Comparison of ENCODE assay signal across 8 cellular contexts in the genomic region with DNA sequence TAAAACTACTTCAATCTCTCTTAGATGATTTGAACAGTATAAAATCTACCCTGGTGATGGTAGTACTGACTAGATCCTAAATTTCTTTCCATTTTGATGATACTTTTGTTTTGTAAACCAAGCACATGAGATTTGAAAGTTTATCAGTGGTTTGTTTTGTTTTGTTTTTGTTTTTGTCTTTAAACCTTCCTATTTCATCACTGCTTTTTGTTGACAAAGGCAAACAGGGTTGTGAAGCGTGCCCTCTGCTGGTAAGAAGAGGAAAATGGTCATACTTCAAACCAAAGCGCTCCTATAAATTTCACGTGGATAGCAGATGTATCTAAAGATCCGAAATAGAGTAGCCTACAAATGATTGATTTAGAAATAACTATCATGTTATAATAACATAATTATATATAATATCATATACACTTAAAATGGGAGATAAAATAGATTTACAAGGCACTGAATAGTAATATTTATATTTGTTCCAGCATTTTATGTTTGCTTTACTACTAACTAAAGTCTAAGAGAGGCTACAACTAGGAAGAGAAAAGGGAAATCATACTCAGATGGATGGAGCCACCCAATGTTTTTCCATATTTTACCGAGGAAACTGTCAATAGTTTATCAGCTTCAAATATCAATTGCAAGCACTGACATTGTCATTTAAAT.
DNase-seq lines count a peak whose midpoint lies in the region; ATAC-seq, FAIRE-seq and TF ChIP-seq lines count a peak whose summit lies in the region.

No MANE protein-coding gene starts in this region.

- H3K4me3 ChIP-seq in heart right ventricle (no peak overlapping the region), NB4 (ENCODE audit: low read depth, low read length) (no peak overlapping the region), astrocyte (ENCODE audit: insufficient read depth, low read depth, low read length) (no peak overlapping the region), kidney (ENCODE audit: low read length in 2 of 2) (no peak overlapping the region)

- no peak overlapping the region for H3K4me2 ChIP-seq in astrocyte (ENCODE audit: low read length)

- H3K4me1 Mint-ChIP-seq in astrocyte (ENCODE audit: low read depth, unreplicated experiment) = no peaks in the 10 kb centered on the region

- H3K9ac ChIP-seq in astrocyte (ENCODE audit: low read length) (no peak overlapping the region), kidney (ENCODE audit: low read length in 2 of 2) (no peak overlapping the region)

- intact Hi-C loops in heart right ventricle (cut with DNase I) = loop anchor here in 1 of 10 donors (10.0 kb wide), 1 partner anchor 189 kb away; a partner anchor contains a TSS
- intact Hi-C loops in Right ventricle myocardium superior (cut with DNase I) = no loop called here
- intact Hi-C loops in kidney (cut with DNase I) = no loop called here

- H3K27ac ChIP-seq in heart right ventricle (no peak overlapping the region), astrocyte (ENCODE audit: low read depth, low read length) (no peak overlapping the region), kidney (ENCODE audit: low read depth in 2 of 2, low read length in 2 of 2) (no peak overlapping the region)

- H3K36me3 ChIP-seq in heart right ventricle = no peaks in the 10 kb centered on the region
- no peaks in the 10 kb centered on the region for H3K36me3 ChIP-seq in astrocyte (ENCODE audit: insufficient read depth, low read length)
- no peaks in the 10 kb centered on the region for H3K36me3 ChIP-seq in kidney (ENCODE audit: control insufficient read depth in 1 of 2, insufficient read depth in 2 of 2, low read length in 2 of 2)

- H3K9me3 ChIP-seq in heart right ventricle (no peaks in the 10 kb centered on the region), astrocyte (ENCODE audit: insufficient read depth, low read depth, low read length) (no peaks in the 10 kb centered on the region), kidney (ENCODE audit: control insufficient read depth in 1 of 2, low read length in 2 of 2) (no peaks in the 10 kb centered on the region)

- H4K20me1 ChIP-seq in astrocyte (ENCODE audit: insufficient read depth, low read length) = no peaks in the 10 kb centered on the region

- H3K27ac Mint-ChIP-seq in astrocyte (ENCODE audit: unreplicated experiment) = no peak overlapping the region

- H3K27me3 ChIP-seq in heart right ventricle = no peaks in the 10 kb centered on the region
- no peaks in the 10 kb centered on the region for H3K27me3 ChIP-seq in astrocyte (ENCODE audit: insufficient read depth, low read length)

- WGBS in heart right ventricle, 2 donors = 19% methylated on average over 5 of the region's 5 CpGs

- TF ChIP-seq CTCF in heart right ventricle (IDR thresholded peaks at IDR 0.05) (peak; percentile 28 to 74 (median 70)), NB4 (IDR thresholded peaks at IDR 0.05; ENCODE audit: low read depth, low read length) (peak; percentile 85), astrocyte (IDR thresholded peaks at IDR 0.05; ENCODE audit: insufficient read depth, low read depth, low read length) (peak; percentile 59), kidney (IDR thresholded peaks at IDR 0.05; ENCODE audit: borderline replicate concordance, extremely low read depth, insufficient read depth) (peak; percentile 52)

- H3K4me1 ChIP-seq in heart right ventricle (peaks cover 0 to 3% (median 0%) of the 10 kb centered on the region in 9 donors), astrocyte (ENCODE audit: insufficient read depth, low read length) (no peaks in the 10 kb centered on the region), kidney (ENCODE audit: control insufficient read depth in 1 of 2, insufficient read depth in 1 of 2, low read depth in 1 of 2, low read length in 2 of 2) (no peaks in the 10 kb centered on the region)

- DNase-seq in heart right ventricle = no peak
- no peak for DNase-seq in Right ventricle myocardium superior
- DNase-seq in NB4 (ENCODE audit: low read depth) = peak; percentile 55
- DNase-seq in astrocyte (ENCODE audit: low read depth) = peak; percentile 2
- no peak for DNase-seq in kidney

- no peaks in the 10 kb centered on the region for H3K27me3 Mint-ChIP-seq in astrocyte (ENCODE audit: low read depth, unreplicated experiment)

- no peak overlapping the region for H2AFZ ChIP-seq in astrocyte (ENCODE audit: low read depth, low read length)

- no peak for TF ChIP-seq POLR2A in NB4 (IDR thresholded peaks at IDR 0.05; ENCODE audit: extremely low read depth, insufficient read length)

- H3K36me3 Mint-ChIP-seq in astrocyte (ENCODE audit: low read depth, unreplicated experiment) = no peaks in the 10 kb centered on the region

- H3K9me3 Mint-ChIP-seq in astrocyte (ENCODE audit: unreplicated experiment) = no peaks in the 10 kb centered on the region

- H3K79me2 ChIP-seq in astrocyte (ENCODE audit: insufficient read depth, low read length) = no peaks in the 10 kb centered on the region

- no peak overlapping the region for H3K4me3 Mint-ChIP-seq in astrocyte (ENCODE audit: unreplicated experiment)

- no peak for ATAC-seq in heart right ventricle
- no peak for ATAC-seq in Right ventricle myocardium superior (ENCODE audit: poor library complexity)
- peak; percentile 81 for ATAC-seq in GM21723 (IDR thresholded peaks at IDR 0.05; ENCODE audit: unreplicated experiment)
- no peak for ATAC-seq in HG03135 (IDR thresholded peaks at IDR 0.05; ENCODE audit: unreplicated experiment)
- no peak for ATAC-seq in GM18873 (IDR thresholded peaks at IDR 0.05; ENCODE audit: low FRiP score, unreplicated experiment)

- no peak for FAIRE-seq in astrocyte (lab: Jason Lieb, UNC)
- peak; percentile 93 for FAIRE-seq in kidney (lab: Jason Lieb, UNC)

Comparison
In these comparisons a context has a peak if more than half of its experiments do, and no peak if none do; other contexts are left out.
1. DNase-seq: peak in NB4 (single experiment) and astrocyte (single experiment); none in heart right ventricle (0 of 2), Right ventricle myocardium superior (single experiment) and kidney (single experiment).
2. Peak in every context shown above with its lines, with median percentiles within 50 percentile points of each other: CTCF ChIP-seq.